ENCODE assay signal across 1 cellular context in genomic region chr1:6523566-6523965, GRCh38.
TF ChIP-seq lines count a peak whose summit lies in the region.

No MANE protein-coding gene starts in this region.

TF ChIP-seq in HCT116, 20 proteins besides CTCF, POLR2A, EP300 and RAD21:
- TF ChIP-seq ZFX (IDR thresholded peaks at IDR 0.05) (0 out of 2 replicates have a peak, but pooled peaks have one; percentile 12), POLR2AphosphoS5 (IDR thresholded peaks at IDR 0.05; ENCODE audit: low read depth, low read length) (peak; percentile 27; the same call in 1 of the 2 replicates), EZH2 (IDR thresholded peaks at IDR 0.05) (no peak)
TF ChIP-seq in HCT116: peak in this region for 2.
